15 cellular contexts compared by ENCODE assay signal in the genomic region with DNA sequence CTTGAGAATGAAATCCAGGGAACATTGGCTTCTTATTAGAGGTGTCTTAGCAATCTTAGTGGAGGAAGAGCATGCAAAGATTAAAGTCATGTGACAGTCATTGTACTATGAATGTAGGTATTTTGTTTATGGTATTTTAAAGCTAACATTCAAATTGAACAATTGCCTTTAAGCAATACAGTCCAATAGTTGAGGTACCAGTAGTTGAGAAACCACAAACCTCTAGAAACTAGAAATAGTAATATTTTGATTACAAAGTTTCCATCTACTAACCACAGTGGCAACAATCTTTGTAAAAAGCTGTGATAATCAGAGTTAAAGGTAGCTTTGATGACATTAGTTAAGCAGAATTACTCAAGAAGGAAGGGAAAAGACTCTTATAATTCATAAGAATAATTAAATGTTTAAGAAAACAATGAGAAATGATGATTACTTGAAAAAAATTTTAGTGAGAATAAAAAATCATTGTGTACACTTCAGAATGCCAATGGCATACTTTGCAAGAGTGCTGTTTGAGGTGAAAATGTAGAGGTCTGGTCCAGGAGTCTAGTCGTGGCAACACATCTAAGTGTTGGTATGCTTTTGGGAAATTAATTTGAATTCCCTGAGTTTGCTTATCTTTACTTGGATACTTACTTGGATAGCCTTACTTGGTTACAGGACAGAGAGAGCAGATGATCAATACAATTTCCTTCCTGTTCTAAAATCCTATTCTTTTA.
DNase-seq lines count a peak whose midpoint lies in the region; ATAC-seq lines count a peak whose summit lies in the region.
"Had no signal": no experiment of that assay in that cellular context is flagged by ENCODE, and none has a peak within 500 bp of the region (broad histone marks: within the 10 kb centered on the region; RNA-seq: fewer than 3 reads in every experiment).

No MANE protein-coding gene starts in this region.

- H3K4me1 Mint-ChIP-seq in activated CD4-positive, alpha-beta T cell treated with anti-CD3 and anti-CD28 coated beads for 36 hours, result no peaks in the 10 kb centered on the region

- no peaks in the 10 kb centered on the region for H3K36me3 Mint-ChIP-seq in activated CD4-positive, alpha-beta T cell treated with anti-CD3 and anti-CD28 coated beads for 36 hours (ENCODE audit: low read depth)

- H3K4me3 Mint-ChIP-seq in activated CD4-positive, alpha-beta T cell treated with anti-CD3 and anti-CD28 coated beads for 36 hours, result no peak overlapping the region
- H3K4me3 Mint-ChIP-seq: activated T-helper 1 cell treated with anti-CD3 and anti-CD28 coated beads, Interleukin-12 subunit alpha, Interleukin-12 subunit beta, Interleukin-2, Interleukin-4 antibody, amounts not matched to agents 30 ng/mL and 10 ng/mL and 1 ng/mL, durations not matched to agents 14 hours and 24 hours and 36 hours had no signal

- no peak for DNase-seq in SKM-1 (lab: John Stamatoyannopoulos, UW; ENCODE audit: unreplicated experiment)
- no peak for DNase-seq in dermis blood vessel endothelial cell
- no peak for DNase-seq in substantia nigra (lab: John Stamatoyannopoulos, UW)
- no peak for DNase-seq in activated CD4-positive, alpha-beta T cell treated with anti-CD3 and anti-CD28 coated beads for 36 hours
- DNase-seq: activated CD4-positive, alpha-beta T cell treated with anti-CD3 and anti-CD28 coated beads for 1 hour; effector CD4-positive, alpha-beta T cell; foreskin fibroblast; NCI-H2171 treated with DMSO at 0.1 percent for 48 hours; stimulated activated CD4-positive, alpha-beta T cell treated with anti-CD3 and anti-CD28 coated beads, Interleukin-2, amount 100 ng/mL, for 24 hours; SW 1271 had no signal

- H3K9me3 Mint-ChIP-seq in activated CD4-positive, alpha-beta T cell treated with anti-CD3 and anti-CD28 coated beads for 36 hours (ENCODE audit: low read depth), result no peaks in the 10 kb centered on the region
- H3K9me3 Mint-ChIP-seq: activated T-helper 1 cell treated with anti-CD3 and anti-CD28 coated beads, Interleukin-12 subunit alpha, Interleukin-12 subunit beta, Interleukin-2, Interleukin-4 antibody, amounts not matched to agents 30 ng/mL and 10 ng/mL and 1 ng/mL, durations not matched to agents 14 hours and 24 hours and 36 hours had no signal

- CTCF ChIA-PET in activated CD4-positive, alpha-beta T cell treated with anti-CD3 and anti-CD28 coated beads for 36 hours (lab: Charles Lee), result interaction anchor here (0.7 to 1.6 kb wide), 3 partner anchors 52 to 908 kb away, joined by 3 to 5 read pairs (median 3); no protein-coding TSS in a partner anchor

- no peak overlapping the region for H3K27ac ChIP-seq in substantia nigra (ENCODE audit: low read depth, low read length, poor library complexity, severe bottlenecking)

- POLR2A ChIA-PET in activated CD4-positive, alpha-beta T cell treated with anti-CD3 and anti-CD28 coated beads for 36 hours (lab: Charles Lee), result no interaction called here

- intact Hi-C loops in activated CD4-positive, alpha-beta T cell treated with anti-CD3 and anti-CD28 coated beads for 36 hours (cut with DNase I, micrococcal nuclease), result no loop called here

- H3K27ac Mint-ChIP-seq in activated CD4-positive, alpha-beta T cell treated with anti-CD3 and anti-CD28 coated beads for 36 hours, result no peak overlapping the region
- H3K27ac Mint-ChIP-seq: activated T-helper 1 cell treated with anti-CD3 and anti-CD28 coated beads, Interleukin-12 subunit alpha, Interleukin-12 subunit beta, Interleukin-2, Interleukin-4 antibody, amounts not matched to agents 30 ng/mL and 10 ng/mL and 1 ng/mL, durations not matched to agents 14 hours and 24 hours and 36 hours had no signal

- ATAC-seq in GM18520 (IDR thresholded peaks at IDR 0.05; ENCODE audit: unreplicated experiment) (peak; percentile 95), GM21360 (IDR thresholded peaks at IDR 0.05; ENCODE audit: unreplicated experiment) (peak; percentile 59), HG02852 (IDR thresholded peaks at IDR 0.05; ENCODE audit: unreplicated experiment) (peak; percentile 80), HG03439 (IDR thresholded peaks at IDR 0.05; ENCODE audit: unreplicated experiment) (peak; percentile 97)
- ATAC-seq in activated CD4-positive, alpha-beta T cell treated with anti-CD3 and anti-CD28 coated beads for 36 hours, result no peak

- H3K27me3 Mint-ChIP-seq in activated CD4-positive, alpha-beta T cell treated with anti-CD3 and anti-CD28 coated beads for 36 hours, result no peaks in the 10 kb centered on the region
